In the genomic region with DNA sequence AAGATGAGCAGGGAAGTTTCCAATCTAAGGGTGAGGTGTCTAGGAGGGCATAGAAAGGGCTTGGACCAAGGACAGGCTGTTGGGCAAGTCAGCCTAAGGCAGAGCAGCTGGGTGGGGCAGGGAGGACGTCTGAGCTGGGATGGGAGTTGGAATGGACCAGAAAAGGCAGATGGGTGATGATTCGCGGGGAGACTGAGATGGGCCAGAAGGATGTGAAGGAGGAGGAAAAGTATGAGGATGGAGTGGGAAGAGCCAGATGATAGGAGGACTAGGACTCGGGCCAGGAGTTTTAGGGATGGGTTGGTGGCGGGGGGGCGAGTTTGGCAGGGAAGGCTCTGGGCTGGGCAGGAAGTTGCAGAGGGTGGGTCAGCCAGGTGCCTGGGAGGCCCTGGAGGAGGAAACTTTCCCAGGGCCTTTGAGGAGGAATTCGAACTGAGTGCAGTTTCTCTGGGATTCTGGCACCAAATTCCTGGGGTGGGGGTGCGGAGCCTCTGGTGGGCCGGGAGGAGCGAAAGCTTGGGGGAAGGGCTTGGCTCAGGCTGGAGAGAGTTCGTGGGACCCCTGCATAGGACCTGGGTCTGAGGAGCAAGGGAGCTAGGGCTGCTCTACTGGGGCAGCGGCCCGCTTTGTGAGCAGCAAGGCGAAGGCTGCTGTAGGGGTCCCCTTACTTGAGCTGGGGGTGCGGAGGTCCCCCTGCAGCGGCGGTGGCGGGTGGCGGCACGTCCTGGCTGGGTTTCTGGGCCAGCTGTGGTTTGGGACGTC, we compare ENCODE assay signal across 2 cellular contexts.
TF ChIP-seq lines count a peak whose summit lies in the region.

No MANE protein-coding gene starts in this region.

TF ChIP-seq in HEK293, 187 proteins besides CTCF, POLR2A, EP300 and RAD21 (continues in another document):
- TF ChIP-seq YY1 (tag by site-specific recombination; IDR thresholded peaks at IDR 0.05) (no peak), ZEB2 (tag by site-specific recombination; IDR thresholded peaks at IDR 0.05) (no peak), ZNF274 (IDR thresholded peaks at IDR 0.05; ENCODE audit: low read length) (no peak), ZNF274 (tag by site-specific recombination; IDR thresholded peaks at IDR 0.05; ENCODE audit: borderline replicate concordance) (no peak), ZNF404 (tag by site-specific recombination; IDR thresholded peaks at IDR 0.05) (no peak), ZNF670 (tag by site-specific recombination; IDR thresholded peaks at IDR 0.05; ENCODE audit: low read depth) (no peak), ZNF707 (tag by site-specific recombination; IDR thresholded peaks at IDR 0.05) (no peak), EGR2 (tag by site-specific recombination; IDR thresholded peaks at IDR 0.05; ENCODE audit: low read depth) (peak; percentile 46; the same call in 1 of the 2 replicates), ZNF48 (tag by site-specific recombination; IDR thresholded peaks at IDR 0.05) (no peak), ZNF239 (tag by site-specific recombination; IDR thresholded peaks at IDR 0.05) (no peak), ZNF600 (tag by site-specific recombination; IDR thresholded peaks at IDR 0.05) (peak; percentile 70), WT1 (tag by site-specific recombination; IDR thresholded peaks at IDR 0.05) (no peak), ZSCAN16 (tag by site-specific recombination; IDR thresholded peaks at IDR 0.05) (no peak), ZNF324 (tag by site-specific recombination; IDR thresholded peaks at IDR 0.05) (no peak), ZNF423 (tag by site-specific recombination; IDR thresholded peaks at IDR 0.05) (no peak), SP3 (tag by site-specific recombination; IDR thresholded peaks at IDR 0.05) (no peak), OSR2 (tag by site-specific recombination; IDR thresholded peaks at IDR 0.05) (no peak), ZNF175 (tag by site-specific recombination; IDR thresholded peaks at IDR 0.05) (no peak), ZNF768 (tag by site-specific recombination; IDR thresholded peaks at IDR 0.05) (no peak), KLF10 (tag by site-specific recombination; IDR thresholded peaks at IDR 0.05) (no peak)
- TF ChIP-seq, protein P1, sequence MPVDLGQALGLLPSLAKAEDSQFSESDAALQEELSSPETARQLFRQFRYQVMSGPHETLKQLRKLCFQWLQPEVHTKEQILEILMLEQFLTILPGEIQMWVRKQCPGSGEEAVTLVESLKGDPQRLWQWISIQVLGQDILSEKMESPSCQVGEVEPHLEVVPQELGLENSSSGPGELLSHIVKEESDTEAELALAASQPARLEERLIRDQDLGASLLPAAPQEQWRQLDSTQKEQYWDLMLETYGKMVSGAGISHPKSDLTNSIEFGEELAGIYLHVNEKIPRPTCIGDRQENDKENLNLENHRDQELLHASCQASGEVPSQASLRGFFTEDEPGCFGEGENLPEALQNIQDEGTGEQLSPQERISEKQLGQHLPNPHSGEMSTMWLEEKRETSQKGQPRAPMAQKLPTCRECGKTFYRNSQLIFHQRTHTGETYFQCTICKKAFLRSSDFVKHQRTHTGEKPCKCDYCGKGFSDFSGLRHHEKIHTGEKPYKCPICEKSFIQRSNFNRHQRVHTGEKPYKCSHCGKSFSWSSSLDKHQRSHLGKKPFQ (tag by site-specific recombination; IDR thresholded peaks at IDR 0.05) = no peak
- TF ChIP-seq, protein P2, sequence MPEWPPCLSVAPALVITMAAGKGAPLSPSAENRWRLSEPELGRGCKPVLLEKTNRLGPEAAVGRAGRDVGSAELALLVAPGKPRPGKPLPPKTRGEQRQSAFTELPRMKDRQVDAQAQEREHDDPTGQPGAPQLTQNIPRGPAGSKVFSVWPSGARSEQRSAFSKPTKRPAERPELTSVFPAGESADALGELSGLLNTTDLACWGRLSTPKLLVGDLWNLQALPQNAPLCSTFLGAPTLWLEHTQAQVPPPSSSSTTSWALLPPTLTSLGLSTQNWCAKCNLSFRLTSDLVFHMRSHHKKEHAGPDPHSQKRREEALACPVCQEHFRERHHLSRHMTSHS (tag by site-specific recombination; IDR thresholded peaks at IDR 0.05) = no peak
- TF ChIP-seq, protein P3, sequence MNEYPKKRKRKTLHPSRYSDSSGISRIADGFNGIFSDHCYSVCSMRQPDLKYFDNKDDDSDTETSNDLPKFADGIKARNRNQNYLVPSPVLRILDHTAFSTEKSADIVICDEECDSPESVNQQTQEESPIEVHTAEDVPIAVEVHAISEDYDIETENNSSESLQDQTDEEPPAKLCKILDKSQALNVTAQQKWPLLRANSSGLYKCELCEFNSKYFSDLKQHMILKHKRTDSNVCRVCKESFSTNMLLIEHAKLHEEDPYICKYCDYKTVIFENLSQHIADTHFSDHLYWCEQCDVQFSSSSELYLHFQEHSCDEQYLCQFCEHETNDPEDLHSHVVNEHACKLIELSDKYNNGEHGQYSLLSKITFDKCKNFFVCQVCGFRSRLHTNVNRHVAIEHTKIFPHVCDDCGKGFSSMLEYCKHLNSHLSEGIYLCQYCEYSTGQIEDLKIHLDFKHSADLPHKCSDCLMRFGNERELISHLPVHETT (tag by site-specific recombination; IDR thresholded peaks at IDR 0.05) = no peak
- TF ChIP-seq, protein P4, sequence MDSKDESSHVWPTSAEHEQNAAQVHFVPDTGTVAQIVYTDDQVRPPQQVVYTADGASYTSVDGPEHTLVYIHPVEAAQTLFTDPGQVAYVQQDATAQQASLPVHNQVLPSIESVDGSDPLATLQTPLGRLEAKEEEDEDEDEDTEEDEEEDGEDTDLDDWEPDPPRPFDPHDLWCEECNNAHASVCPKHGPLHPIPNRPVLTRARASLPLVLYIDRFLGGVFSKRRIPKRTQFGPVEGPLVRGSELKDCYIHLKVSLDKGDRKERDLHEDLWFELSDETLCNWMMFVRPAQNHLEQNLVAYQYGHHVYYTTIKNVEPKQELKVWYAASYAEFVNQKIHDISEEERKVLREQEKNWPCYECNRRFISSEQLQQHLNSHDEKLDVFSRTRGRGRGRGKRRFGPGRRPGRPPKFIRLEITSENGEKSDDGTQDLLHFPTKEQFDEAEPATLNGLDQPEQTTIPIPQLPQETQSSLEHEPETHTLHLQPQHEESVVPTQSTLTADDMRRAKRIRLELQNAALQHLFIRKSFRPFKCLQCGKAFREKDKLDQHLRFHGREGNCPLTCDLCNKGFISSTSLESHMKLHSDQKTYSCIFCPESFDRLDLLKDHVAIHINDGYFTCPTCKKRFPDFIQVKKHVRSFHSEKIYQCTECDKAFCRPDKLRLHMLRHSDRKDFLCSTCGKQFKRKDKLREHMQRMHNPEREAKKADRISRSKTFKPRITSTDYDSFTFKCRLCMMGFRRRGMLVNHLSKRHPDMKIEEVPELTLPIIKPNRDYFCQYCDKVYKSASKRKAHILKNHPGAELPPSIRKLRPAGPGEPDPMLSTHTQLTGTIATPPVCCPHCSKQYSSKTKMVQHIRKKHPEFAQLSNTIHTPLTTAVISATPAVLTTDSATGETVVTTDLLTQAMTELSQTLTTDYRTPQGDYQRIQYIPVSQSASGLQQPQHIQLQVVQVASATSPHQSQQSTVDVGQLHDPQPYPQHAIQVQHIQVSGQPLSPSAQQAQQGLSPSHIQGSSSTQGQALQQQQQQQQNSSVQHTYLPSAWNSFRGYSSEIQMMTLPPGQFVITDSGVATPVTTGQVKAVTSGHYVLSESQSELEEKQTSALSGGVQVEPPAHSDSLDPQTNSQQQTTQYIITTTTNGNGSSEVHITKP (tag by site-specific recombination; IDR thresholded peaks at IDR 0.05) = 0 out of 2 replicates have a peak, but pooled peaks have one; percentile 12

TF ChIP-seq in K562, 482 proteins besides CTCF, POLR2A, EP300 and RAD21:
- TF ChIP-seq RBFOX2 (IDR thresholded peaks at IDR 0.05; ENCODE audit: low read depth, low read length) = 0 out of 2 replicates have a peak, but pooled peaks have one; percentile 25
- no peak for TF ChIP-seq TEAD2 (tag; IDR thresholded peaks at IDR 0.05)
- peak; percentile 87 for TF ChIP-seq ZNF263 (CRISPR knock-in tag; IDR thresholded peaks at IDR 0.05; ENCODE audit: borderline replicate concordance)
- peak; percentile 75 for TF ChIP-seq POLR2G (IDR thresholded peaks at IDR 0.05; ENCODE audit: low read depth, low read length)
- TF ChIP-seq HNRNPL (IDR thresholded peaks at IDR 0.05; ENCODE audit: low read depth, low read length) = no peak
- TF ChIP-seq NFIC (IDR thresholded peaks at IDR 0.05) = 0 out of 2 replicates have a peak, but pooled peaks have one; percentile 5
